Comparison of ENCODE assay signal across 1 cellular context in genomic region chr3:106819445-106819844, GRCh38.
TF ChIP-seq lines count a peak whose summit lies in the region.

No MANE protein-coding gene starts in this region.

TF ChIP-seq in SK-N-SH treated with all-trans-retinoic acid at 6 μM for 48 hours, 23 proteins besides CTCF, POLR2A, EP300 and RAD21 (continued from another document):
- TF ChIP-seq, protein P1, sequence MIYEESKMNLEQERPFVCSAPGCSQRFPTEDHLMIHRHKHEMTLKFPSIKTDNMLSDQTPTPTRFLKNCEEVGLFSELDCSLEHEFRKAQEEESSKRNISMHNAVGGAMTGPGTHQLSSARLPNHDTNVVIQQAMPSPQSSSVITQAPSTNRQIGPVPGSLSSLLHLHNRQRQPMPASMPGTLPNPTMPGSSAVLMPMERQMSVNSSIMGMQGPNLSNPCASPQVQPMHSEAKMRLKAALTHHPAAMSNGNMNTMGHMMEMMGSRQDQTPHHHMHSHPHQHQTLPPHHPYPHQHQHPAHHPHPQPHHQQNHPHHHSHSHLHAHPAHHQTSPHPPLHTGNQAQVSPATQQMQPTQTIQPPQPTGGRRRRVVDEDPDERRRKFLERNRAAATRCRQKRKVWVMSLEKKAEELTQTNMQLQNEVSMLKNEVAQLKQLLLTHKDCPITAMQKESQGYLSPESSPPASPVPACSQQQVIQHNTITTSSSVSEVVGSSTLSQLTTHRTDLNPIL (CRISPR knock-in tag; IDR thresholded peaks at IDR 0.05; ENCODE audit: low read depth), result no peak
- no peak for TF ChIP-seq SNAI2 (CRISPR knock-in tag; IDR thresholded peaks at IDR 0.05)
